In genomic region chr14:21070083-21070609, GRCh38 we compare ENCODE assay signal across 8 cellular contexts. TPM values are rescaled to one million over a fixed set of nuclear protein-coding genes. Genes with fewer than 3 reads are reported as not detected.
DNase-seq lines count a peak whose midpoint lies in the region; ATAC-seq and TF ChIP-seq lines count a peak whose summit lies in the region.

TSS of gene ARHGEF40 (plus strand) at chr14:21070304. CDS start at chr14:21070397, 93 bp downstream.

- H3K9me3 ChIP-seq in HUES6 (ENCODE audit: control insufficient read depth, insufficient read depth, low read depth, low read length) (no peaks in the 10 kb centered on the region), upper lobe of left lung (no peaks in the 10 kb centered on the region)

- H3K9me3 Mint-ChIP-seq in Calu3 (ENCODE audit: low read depth, unreplicated experiment): no peaks in the 10 kb centered on the region
- H3K9me3 Mint-ChIP-seq in WTC11: no peaks in the 10 kb centered on the region

- H3K4me3 ChIP-seq in HUES6 (ENCODE audit: low read depth, low read length) (peak within 1 kb of the TSS; percentile 82), upper lobe of left lung (peak within 1 kb of the TSS; percentile 74 to 84 (median 77))

- intact Hi-C loops in Calu3 (cut with micrococcal nuclease; ENCODE audit: unreplicated experiment): no loop called here

- ATAC-seq in WTC11: peak; percentile 0; the same call in 1 of the 2 replicates
- ATAC-seq in upper lobe of left lung (ENCODE audit: low FRiP score in 2 of 2): peak; percentile 11 to 74

- TF ChIP-seq EP300 in upper lobe of left lung (IDR thresholded peaks at IDR 0.05): no peak

- H3K4me3 Mint-ChIP-seq in Calu3 (ENCODE audit: low read depth, unreplicated experiment): peak within 1 kb of the TSS; percentile 97
- H3K4me3 Mint-ChIP-seq in WTC11: peak within 1 kb of the TSS; percentile 89

- POLR2A ChIA-PET in WTC11 (lab: Charles Lee): interaction anchor here (0.5 to 3.0 kb wide), 13 partner anchors 11 to 728 kb away, joined by 3 to 74 read pairs (median 8); no protein-coding TSS in a partner anchor

- H3K27ac Mint-ChIP-seq in Calu3 (ENCODE audit: unreplicated experiment): no peak within 1 kb of the TSS
- peak within 1 kb of the TSS; percentile 80 for H3K27ac Mint-ChIP-seq in WTC11

- peaks cover 47% of the 10 kb centered on the region for H3K27me3 Mint-ChIP-seq in Calu3 (ENCODE audit: unreplicated experiment)
- peaks cover 5% of the 10 kb centered on the region; the same call in 1 of the 2 replicates for H3K27me3 Mint-ChIP-seq in WTC11 (ENCODE audit: low read depth)

- no TSS peak for BruUV-seq in Calu3 (replicated peaks; lab: Mats Ljungman, UMichigan)

- peaks cover 24% of the 10 kb centered on the region for H3K36me3 ChIP-seq in HUES6 (ENCODE audit: control insufficient read depth, insufficient read depth, low read length)
- H3K36me3 ChIP-seq in upper lobe of left lung: peaks cover 0 to 21% (median 4%) of the 10 kb centered on the region in 4 donors

- H3K27ac ChIP-seq in HUES6 (ENCODE audit: low read depth, low read length) (peak within 1 kb of the TSS; percentile 83; the same call in 1 of the 2 replicates), upper lobe of left lung (peak within 1 kb of the TSS; percentile 86 to 96 (median 92))

- DNase-seq in Calu3 (peak; percentile 65), WTC11 (ENCODE audit: low spot score) (peak; percentile 58), fibroblast of gingiva (ENCODE audit: low read depth) (peak; percentile 59), mucosa of gallbladder (ENCODE audit: low spot score) (peak; percentile 57), upper lobe of left lung (peak; percentile 60 to 94)
- DNase-seq in effector CD4-positive, alpha-beta T cell: no peak
- no peak for DNase-seq in central memory CD4-positive, alpha-beta T cell

- peak within 1 kb of the TSS; percentile 89 for H3K9ac ChIP-seq in HUES6 (ENCODE audit: low read length)

- H3K27me3 ChIP-seq in HUES6 (ENCODE audit: control insufficient read depth, insufficient read depth, low read length) (peaks cover 18% of the 10 kb centered on the region), upper lobe of left lung (no peaks in the 10 kb centered on the region)

- no peak for TF ChIP-seq CTCF in Calu3 (IDR thresholded peaks at IDR 0.05; ENCODE audit: unreplicated experiment)
- TF ChIP-seq CTCF in WTC11 (IDR thresholded peaks at IDR 0.05): no peak
- no peak for TF ChIP-seq CTCF in upper lobe of left lung (IDR thresholded peaks at IDR 0.05)

- peaks cover 9% of the 10 kb centered on the region for H3K4me1 ChIP-seq in HUES6 (ENCODE audit: control insufficient read depth, insufficient read depth, low read length)
- peaks cover 31 to 46% (median 40%) of the 10 kb centered on the region in 4 donors for H3K4me1 ChIP-seq in upper lobe of left lung

- WGBS in upper lobe of left lung, 2 donors: 0% methylated on average over 14 to 20 of the region's 63 CpGs

- CTCF ChIA-PET in Calu3 (lab: Charles Lee): interaction anchor here (0.9 to 2.7 kb wide), 8 partner anchors 19 to 55 kb away, joined by 3 to 36 read pairs (median 6); no protein-coding TSS in a partner anchor
- CTCF ChIA-PET in WTC11 (lab: Charles Lee): interaction anchor here (0.8 to 4.6 kb wide), 18 partner anchors 9 to 197 kb away, joined by 3 to 165 read pairs (median 15); partner anchors contain the start of genes SLC39A2, TMEM253 and ZNF219

- peak in 2 of 4 donors; percentile 29 to 56 for TF ChIP-seq POLR2A in upper lobe of left lung (IDR thresholded peaks at IDR 0.05)

- H3K36me3 Mint-ChIP-seq in Calu3 (ENCODE audit: insufficient read depth, unreplicated experiment) (peaks cover 26% of the 10 kb centered on the region), WTC11 (peaks cover 17% of the 10 kb centered on the region)

- H3K4me1 Mint-ChIP-seq in Calu3 (ENCODE audit: low read depth, unreplicated experiment) (peaks cover 8% of the 10 kb centered on the region), WTC11 (peaks cover 33% of the 10 kb centered on the region)

TF ChIP-seq in WTC11, 78 proteins besides CTCF, POLR2A, EP300 and RAD21 (continues in another document):
- TF ChIP-seq CREM (CRISPR knock-in tag; IDR thresholded peaks at IDR 0.05) (peak; percentile 25; the same call in 1 of the 2 replicates), KAT7 (CRISPR knock-in tag; IDR thresholded peaks at IDR 0.05; ENCODE audit: borderline replicate concordance) (no peak), ZMAT4 (CRISPR knock-in tag; IDR thresholded peaks at IDR 0.05) (no peak), JAZF1 (CRISPR knock-in tag; IDR thresholded peaks at IDR 0.05) (no peak), ZNF532 (CRISPR knock-in tag; IDR thresholded peaks at IDR 0.05; ENCODE audit: borderline replicate concordance) (no peak), MYBL2 (CRISPR knock-in tag; IDR thresholded peaks at IDR 0.05) (no peak), NR2C2 (CRISPR knock-in tag; IDR thresholded peaks at IDR 0.05) (no peak), FOXP4 (CRISPR knock-in tag; IDR thresholded peaks at IDR 0.05) (0 out of 2 replicates have a peak, but pooled peaks have one; percentile 1), SP1 (CRISPR knock-in tag; conservative IDR thresholded peaks at IDR 0.05) (peak; percentile 16), GABPB1 (CRISPR knock-in tag; IDR thresholded peaks at IDR 0.05) (no peak)
- TF ChIP-seq, protein P1, sequence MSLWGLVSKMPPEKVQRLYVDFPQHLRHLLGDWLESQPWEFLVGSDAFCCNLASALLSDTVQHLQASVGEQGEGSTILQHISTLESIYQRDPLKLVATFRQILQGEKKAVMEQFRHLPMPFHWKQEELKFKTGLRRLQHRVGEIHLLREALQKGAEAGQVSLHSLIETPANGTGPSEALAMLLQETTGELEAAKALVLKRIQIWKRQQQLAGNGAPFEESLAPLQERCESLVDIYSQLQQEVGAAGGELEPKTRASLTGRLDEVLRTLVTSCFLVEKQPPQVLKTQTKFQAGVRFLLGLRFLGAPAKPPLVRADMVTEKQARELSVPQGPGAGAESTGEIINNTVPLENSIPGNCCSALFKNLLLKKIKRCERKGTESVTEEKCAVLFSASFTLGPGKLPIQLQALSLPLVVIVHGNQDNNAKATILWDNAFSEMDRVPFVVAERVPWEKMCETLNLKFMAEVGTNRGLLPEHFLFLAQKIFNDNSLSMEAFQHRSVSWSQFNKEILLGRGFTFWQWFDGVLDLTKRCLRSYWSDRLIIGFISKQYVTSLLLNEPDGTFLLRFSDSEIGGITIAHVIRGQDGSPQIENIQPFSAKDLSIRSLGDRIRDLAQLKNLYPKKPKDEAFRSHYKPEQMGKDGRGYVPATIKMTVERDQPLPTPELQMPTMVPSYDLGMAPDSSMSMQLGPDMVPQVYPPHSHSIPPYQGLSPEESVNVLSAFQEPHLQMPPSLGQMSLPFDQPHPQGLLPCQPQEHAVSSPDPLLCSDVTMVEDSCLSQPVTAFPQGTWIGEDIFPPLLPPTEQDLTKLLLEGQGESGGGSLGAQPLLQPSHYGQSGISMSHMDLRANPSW (CRISPR knock-in tag; conservative IDR thresholded peaks at IDR 0.05; ENCODE audit: low read depth): no peak

RNA-seq across cellular contexts. Expression of gene ARHGEF40, which starts in this region (rescaled TPM):
- total RNA-seq in Calu3 (2022) (15.0 and 16.8 TPM in 2 replicates), WTC11 (2021) (58.6 to 74.2 TPM (median 58.8 TPM) in 3 replicates), mucosa of gallbladder (124 TPM), upper lobe of left lung (10 to 100 TPM; 24.8 to 74.4 (median 36.0) TPM)

Comparison
In these comparisons a context has a peak if more than half of its experiments do, and no peak if none do; other contexts are left out.
1. DNase-seq: peak in Calu3 (single experiment), WTC11 (single experiment), fibroblast of gingiva (single experiment), mucosa of gallbladder (single experiment) and upper lobe of left lung (2 of 2); none in effector CD4-positive, alpha-beta T cell (single experiment) and central memory CD4-positive, alpha-beta T cell (single experiment).